26 cellular contexts compared by ENCODE assay signal in the genomic region with DNA sequence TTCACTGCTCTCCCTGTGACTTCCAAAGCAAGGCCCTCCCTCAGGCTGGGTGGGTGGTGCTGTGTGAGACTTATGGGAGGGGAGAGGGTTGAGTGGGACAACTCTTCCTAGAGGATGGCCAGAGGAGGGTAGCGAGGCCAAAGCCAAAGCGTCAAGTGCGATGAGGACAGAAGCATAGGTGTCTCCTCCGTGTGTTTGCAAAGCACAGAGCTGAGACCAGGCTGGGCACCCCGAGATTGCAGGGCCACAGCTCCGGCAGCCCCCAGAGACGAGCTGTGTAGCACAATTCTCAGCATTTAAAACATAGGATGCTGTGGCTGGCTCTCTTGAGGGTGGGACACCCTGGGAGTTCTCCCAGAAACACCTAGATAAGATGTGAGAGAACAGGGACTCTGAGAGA.
"Had no signal": no experiment of that assay in that cellular context is flagged by ENCODE, and none has a peak within 500 bp of the region (broad histone marks: within the 10 kb centered on the region; RNA-seq: fewer than 3 reads in every experiment).

No MANE protein-coding gene starts in this region.

- H2AFZ ChIP-seq: hepatocyte, parathyroid adenoma had no signal

- H3K36me3 Mint-ChIP-seq: memory B cell; naive thymus-derived CD4-positive, alpha-beta T cell; natural killer cell treated with Interleukin-12 subunit alpha and Interleukin-12 subunit beta and Interleukin-15 and Interleukin-18, amount 100 ng/mL, for 72 hours; stimulated activated naive B cell treated with anti-CD40 and anti-IgM and Interleukin-4, amounts not matched to agents 10 μg/mL and 1 μg/mL and 100 μg/mL, for 72 hours had no signal

- H3K9me3 Mint-ChIP-seq: memory B cell; natural killer cell treated with Interleukin-12 subunit alpha and Interleukin-12 subunit beta and Interleukin-15 and Interleukin-18, amount 100 ng/mL, for 72 hours; stimulated activated naive B cell treated with anti-CD40 and anti-IgM and Interleukin-4, amounts not matched to agents 10 μg/mL and 1 μg/mL and 100 μg/mL, for 72 hours had no signal

- H3K4me1 ChIP-seq: heart right ventricle, parathyroid adenoma, right atrium auricular region, right lobe of liver, stomach, testis, transverse colon, upper lobe of right lung had no signal

- H3K9me3 ChIP-seq: heart right ventricle, left ventricle myocardium inferior, mucosa of descending colon, right atrium auricular region, right lobe of liver, stomach, testis, thyroid gland, transverse colon, upper lobe of right lung had no signal

- H3K4me3 Mint-ChIP-seq: memory B cell; naive thymus-derived CD4-positive, alpha-beta T cell; natural killer cell treated with Interleukin-12 subunit alpha and Interleukin-12 subunit beta and Interleukin-15 and Interleukin-18, amount 100 ng/mL, for 72 hours; stimulated activated naive B cell treated with anti-CD40 and anti-IgM and Interleukin-4, amounts not matched to agents 10 μg/mL and 1 μg/mL and 100 μg/mL, for 72 hours had no signal

- H3K4me3 ChIP-seq: heart right ventricle, hepatocyte, left ventricle myocardium inferior, mucosa of descending colon, right atrium auricular region, right lobe of liver, smooth muscle cell, stomach, testis, thyroid gland, transverse colon, upper lobe of right lung had no signal

- ATAC-seq: heart right ventricle; mucosa of descending colon; naive thymus-derived CD4-positive, alpha-beta T cell; right lobe of liver; stimulated activated naive B cell treated with anti-CD40 and anti-IgM and Interleukin-4, amounts not matched to agents 10 μg/mL and 1 μg/mL and 100 μg/mL, for 72 hours; stimulated activated naive CD8-positive, alpha-beta T cell treated with anti-CD3 and anti-CD28 coated beads, Interleukin-15, Interleukin-2, amounts not matched to agents 100 U/mL and 50 U/mL, for 24 hours; upper lobe of right lung had no signal

- H3K27ac ChIP-seq: heart right ventricle, hepatocyte, left ventricle myocardium inferior, parathyroid adenoma, right atrium auricular region, right lobe of liver, stomach, testis, thyroid gland, transverse colon, upper lobe of right lung had no signal

- DNase-seq: heart right ventricle; islet precursor cell; left ventricle myocardium inferior; midbrain; mucosa of descending colon; nucleus accumbens; stimulated activated CD4-positive, alpha-beta T cell treated with anti-CD3 and anti-CD28 coated beads, Interleukin-1b, Interleukin-23, amount 100 ng/mL, for 48 hours; stimulated activated CD4-positive, alpha-beta T cell treated with anti-CD3 and anti-CD28 coated beads, Interleukin-2, amount 100 ng/mL, for 48 hours; stimulated activated CD4-positive, alpha-beta T cell treated with anti-CD3 and anti-CD28 coated beads, Interleukin-4, amount 100 ng/mL, for 4 hours; stimulated activated CD8-positive, alpha-beta memory T cell treated with anti-CD3 and anti-CD28 coated beads, Interleukin-4, amount 100 ng/mL, for 48 hours; stimulated activated naive B cell treated with anti-CD40 and anti-IgM and Interleukin-4, amounts not matched to agents 10 μg/mL and 1 μg/mL and 100 μg/mL, for 72 hours; stimulated activated naive CD8-positive, alpha-beta T cell treated with anti-CD3 and anti-CD28 coated beads, Interleukin-15, Interleukin-2, amounts not matched to agents 100 U/mL and 50 U/mL, for 24 hours; stomach; testis; thyroid gland; transverse colon had no signal

- H3K27me3 ChIP-seq: hepatocyte, right atrium auricular region, right lobe of liver, testis, thyroid gland, upper lobe of right lung had no signal

- H3K27ac Mint-ChIP-seq: memory B cell; naive thymus-derived CD4-positive, alpha-beta T cell; natural killer cell treated with Interleukin-12 subunit alpha and Interleukin-12 subunit beta and Interleukin-15 and Interleukin-18, amount 100 ng/mL, for 72 hours; progenitor cell of endocrine pancreas; stimulated activated naive B cell treated with anti-CD40 and anti-IgM and Interleukin-4, amounts not matched to agents 10 μg/mL and 1 μg/mL and 100 μg/mL, for 72 hours had no signal

- H3K79me2 ChIP-seq: hepatocyte, parathyroid adenoma had no signal

- H3K4me2 ChIP-seq: hepatocyte, smooth muscle cell had no signal

- H3K36me3 ChIP-seq: heart right ventricle, left ventricle myocardium inferior, right atrium auricular region, right lobe of liver, stomach, thyroid gland, transverse colon, upper lobe of right lung had no signal

- H3K9ac ChIP-seq: parathyroid adenoma had no signal

- H3K4me1 Mint-ChIP-seq: memory B cell; naive thymus-derived CD4-positive, alpha-beta T cell had no signal
